Comparison of ENCODE assay signal across 14 cellular contexts in genomic region chr6:2943564-2943955, GRCh38. TPM values are rescaled to one million over a fixed set of nuclear protein-coding genes. Genes with fewer than 3 reads are reported as not detected.
A peak's percentile ranks its signal among the peaks of the same experiment; 100 is the strongest.
DNase-seq lines count a peak whose midpoint lies in the region; ATAC-seq, FAIRE-seq and TF ChIP-seq lines count a peak whose summit lies in the region.
"Had no signal": no experiment of that assay in that cellular context is flagged by ENCODE, and none has a peak within 500 bp of the region (broad histone marks: within the 10 kb centered on the region; RNA-seq: fewer than 3 reads in every experiment).

No MANE protein-coding gene starts in this region.

- no peaks in the 10 kb centered on the region for H3K36me3 ChIP-seq in BLaER1
- H3K36me3 ChIP-seq in Caco-2 (ENCODE audit: control insufficient read depth, insufficient read depth, low read length), result no peaks in the 10 kb centered on the region; the same call in 1 of the 2 replicates

- H3K9ac ChIP-seq in BLaER1, result peak overlapping the region; percentile 6; the same call in 1 of the 2 replicates

- H3K4me1 Mint-ChIP-seq in Caco-2 (ENCODE audit: low read depth, unreplicated experiment), result peaks cover 30% of the 10 kb centered on the region
- peaks cover 26% of the 10 kb centered on the region for H3K4me1 Mint-ChIP-seq in activated naive CD8-positive, alpha-beta T cell treated with anti-CD3 and anti-CD28 coated beads, Interleukin-2, amount 10 ng/mL, durations not matched to agents 7 days and 5 days
- H3K4me1 Mint-ChIP-seq in naive thymus-derived CD8-positive, alpha-beta T cell, result peaks cover 31 to 58% (median 50%) of the 10 kb centered on the region in 4 donors

- H3K27ac Mint-ChIP-seq in Caco-2 (ENCODE audit: unreplicated experiment), result peak overlapping the region; percentile 93
- H3K27ac Mint-ChIP-seq in activated naive CD8-positive, alpha-beta T cell treated with anti-CD3 and anti-CD28 coated beads, Interleukin-2, amount 10 ng/mL, durations not matched to agents 7 days and 5 days, result peak overlapping the region; percentile 93
- H3K27ac Mint-ChIP-seq in naive thymus-derived CD8-positive, alpha-beta T cell, result peak overlapping the region; percentile 90 to 99 (median 94)

- H3K4me1 ChIP-seq in BLaER1, result peaks cover 58% of the 10 kb centered on the region
- H3K4me1 ChIP-seq in Caco-2, result peaks cover 36% of the 10 kb centered on the region

- peak overlapping the region; percentile 73 for H3K4me3 Mint-ChIP-seq in Caco-2 (ENCODE audit: unreplicated experiment)
- peak overlapping the region; percentile 78 for H3K4me3 Mint-ChIP-seq in activated naive CD8-positive, alpha-beta T cell treated with anti-CD3 and anti-CD28 coated beads, Interleukin-2, amount 10 ng/mL, durations not matched to agents 7 days and 5 days
- H3K4me3 Mint-ChIP-seq in naive thymus-derived CD8-positive, alpha-beta T cell, result peak overlapping the region; percentile 77 to 93 (median 81)

- intact Hi-C loops in Caco-2 (cut with micrococcal nuclease; ENCODE audit: unreplicated experiment), result loop anchor here (1.0 kb wide), 1 partner anchor 45 kb away; no protein-coding TSS in a partner anchor

- DNase-seq in Caco-2 (peak in 1 of 2 experiments; percentile 32), GM12891 (ENCODE audit: insufficient read length, low spot score) (no peak), DMS79 treated with DMSO at 0.1 percent for 48 hours (lab: John Stamatoyannopoulos, UW) (no peak), H4 (ENCODE audit: low spot score) (no peak)
- no peak for DNase-seq in activated naive CD8-positive, alpha-beta T cell treated with anti-CD3 and anti-CD28 coated beads, Interleukin-2, amount 10 ng/mL, durations not matched to agents 7 days and 5 days
- no peak for DNase-seq in naive thymus-derived CD8-positive, alpha-beta T cell
- DNase-seq: Calu3; caudate nucleus; hypothalamus; NCI-H345; stimulated activated CD4-positive, alpha-beta T cell treated with anti-CD3 and anti-CD28 coated beads, Interleukin-4, amount 100 ng/mL, for 24 hours had no signal

- H3K36me3 Mint-ChIP-seq in Caco-2 (ENCODE audit: insufficient read depth, unreplicated experiment), result peaks cover 11% of the 10 kb centered on the region
- peaks cover 35% of the 10 kb centered on the region for H3K36me3 Mint-ChIP-seq in activated naive CD8-positive, alpha-beta T cell treated with anti-CD3 and anti-CD28 coated beads, Interleukin-2, amount 10 ng/mL, durations not matched to agents 7 days and 5 days
- peaks cover 4 to 17% (median 14%) of the 10 kb centered on the region in 3 donors for H3K36me3 Mint-ChIP-seq in naive thymus-derived CD8-positive, alpha-beta T cell

- H3K27me3 Mint-ChIP-seq in Caco-2 (ENCODE audit: insufficient read depth, unreplicated experiment), result no peaks in the 10 kb centered on the region
- H3K27me3 Mint-ChIP-seq in activated naive CD8-positive, alpha-beta T cell treated with anti-CD3 and anti-CD28 coated beads, Interleukin-2, amount 10 ng/mL, durations not matched to agents 7 days and 5 days, result no peaks in the 10 kb centered on the region
- H3K27me3 Mint-ChIP-seq in naive thymus-derived CD8-positive, alpha-beta T cell, result no peaks in the 10 kb centered on the region

- H3K9me3 Mint-ChIP-seq in Caco-2 (ENCODE audit: unreplicated experiment), result no peaks in the 10 kb centered on the region
- H3K9me3 Mint-ChIP-seq in activated naive CD8-positive, alpha-beta T cell treated with anti-CD3 and anti-CD28 coated beads, Interleukin-2, amount 10 ng/mL, durations not matched to agents 7 days and 5 days, result peaks cover 7% of the 10 kb centered on the region
- H3K9me3 Mint-ChIP-seq in naive thymus-derived CD8-positive, alpha-beta T cell, result peaks cover 0 to 10% (median 3%) of the 10 kb centered on the region in 9 donors

- H3K4me3 ChIP-seq in BLaER1 (0 out of 2 replicates have a peak overlapping the region, but pooled peaks have one; percentile 21), Caco-2 (ENCODE audit: low read depth, low read length) (no peak overlapping the region)

- TF ChIP-seq CTCF in Caco-2 (IDR thresholded peaks at IDR 0.05; ENCODE audit: insufficient read depth in 1 of 2, low read depth in 1 of 2, low read length in 1 of 2, severe bottlenecking in 1 of 2, unreplicated experiment in 1 of 2), result no peak

- H4K20me1 ChIP-seq in BLaER1, result no peaks in the 10 kb centered on the region

- POLR2A ChIA-PET in Caco-2 (lab: Charles Lee), result interaction anchor here (0.6 to 1.2 kb wide), 5 partner anchors 45 to 433 kb away, joined by 3 to 8 read pairs (median 4); partner anchors contain the start of gene NQO2
- POLR2A ChIA-PET in activated naive CD8-positive, alpha-beta T cell treated with anti-CD3 and anti-CD28 coated beads, Interleukin-2, amount 10 ng/mL, durations not matched to agents 7 days and 5 days (lab: Charles Lee), result interaction anchor here (0.7 to 1.9 kb wide), 9 partner anchors 9 to 97 kb away, joined by 3 to 9 read pairs (median 4); partner anchors contain the start of gene SERPINB6
- POLR2A ChIA-PET in naive thymus-derived CD8-positive, alpha-beta T cell (lab: Charles Lee), result interaction anchor here (1.0 to 17.1 kb wide), 16 partner anchors 8 to 175 kb away, joined by 3 to 497 read pairs (median 13); partner anchors contain the start of genes BPHL, RIPK1, SERPINB1 and SERPINB6

- no peak for TF ChIP-seq POLR2A in GM12891 (IDR thresholded peaks at IDR 0.05; ENCODE audit: low read depth, low read length)

- CTCF ChIA-PET in Caco-2 (lab: Charles Lee), result interaction anchor here (0.6 to 2.6 kb wide), 5 partner anchors 9 to 809 kb away, joined by 3 to 11 read pairs (median 5); no protein-coding TSS in a partner anchor

- 0 out of 2 replicates have a peak overlapping the region, but pooled peaks have one; percentile 31 for H3K27ac ChIP-seq in BLaER1

- H3K4me2 ChIP-seq in BLaER1, result peak overlapping the region; percentile 68

- H3K9me3 ChIP-seq in BLaER1, result no peaks in the 10 kb centered on the region
- H3K9me3 ChIP-seq in Caco-2, result no peaks in the 10 kb centered on the region

- no TSS peak for BruUV-seq in Caco-2 (replicated peaks; lab: Mats Ljungman, UMichigan)

- no peak for FAIRE-seq in GM12891 (lab: Jason Lieb, UNC)
- FAIRE-seq: TTC549 had no signal

- ATAC-seq in activated naive CD8-positive, alpha-beta T cell treated with anti-CD3 and anti-CD28 coated beads, Interleukin-2, amount 10 ng/mL, durations not matched to agents 7 days and 5 days (ENCODE audit: low read depth), result no peak
- no peak for ATAC-seq in naive thymus-derived CD8-positive, alpha-beta T cell
- no peak for ATAC-seq in GM18858 (IDR thresholded peaks at IDR 0.05; ENCODE audit: unreplicated experiment)

- no peaks in the 10 kb centered on the region for H3K27me3 ChIP-seq in BLaER1
- H3K27me3 ChIP-seq in Caco-2 (replicated peaks; ENCODE audit: control insufficient read depth, insufficient read depth, low read length), result no peaks in the 10 kb centered on the region

TF ChIP-seq in GM12891, 5 proteins besides CTCF, POLR2A, EP300 and RAD21:
- TF ChIP-seq PAX5 (IDR thresholded peaks at IDR 0.05; ENCODE audit: insufficient read depth, low read length, severe bottlenecking), result no peak
- no peak for TF ChIP-seq POU2F2 (IDR thresholded peaks at IDR 0.05; ENCODE audit: low read depth, low read length)
- no peak for TF ChIP-seq POLR2AphosphoS5 (IDR thresholded peaks at IDR 0.05; ENCODE audit: low read depth, low read length)
- TF ChIP-seq TAF1 (IDR thresholded peaks at IDR 0.05; ENCODE audit: low read depth, low read length), result no peak
- TF ChIP-seq SPI1 (IDR thresholded peaks at IDR 0.05; ENCODE audit: low read depth, low read length), result no peak
TF ChIP-seq in GM12891: peak in this region for 0.

RNA-seq across cellular contexts. Expression of gene SERPINB6, which starts 27.8 kb away (rescaled TPM):
- 57.0 and 60.0 TPM in 2 replicates for total RNA-seq in Caco-2 (2022)
- total RNA-seq in activated naive CD8-positive, alpha-beta T cell treated with anti-CD3 and anti-CD28 coated beads, Interleukin-2, amount 10 ng/mL, durations not matched to agents 7 days and 5 days, result 10 to 100 TPM; 85.3 to 85.6 TPM
- total RNA-seq in naive thymus-derived CD8-positive, alpha-beta T cell, result 100 to 1,000 TPM; 125 to 134 TPM
- 100 to 1,000 TPM; 128 to 152 (median 141) TPM for polyA plus RNA-seq in naive thymus-derived CD8-positive, alpha-beta T cell
- polyA plus RNA-seq in GM12891 (2012; ENCODE audit: low read depth, missing spikeins), result 1.7 TPM
- total RNA-seq in H4 (2014; rRNA removed; shearing (Covaris generic)), result 107 and 115 TPM in 2 replicates

RNA-seq across cellular contexts. Expression of gene SERPINB9, which starts 40.5 kb away (rescaled TPM):
- 3.1 and 3.5 TPM in 2 replicates for total RNA-seq in Caco-2 (2022)
- total RNA-seq in activated naive CD8-positive, alpha-beta T cell treated with anti-CD3 and anti-CD28 coated beads, Interleukin-2, amount 10 ng/mL, durations not matched to agents 7 days and 5 days, result 10 to 100 TPM; 56.4 to 56.8 TPM
- 10 to 100 TPM; 56.6 to 57.1 TPM for total RNA-seq in naive thymus-derived CD8-positive, alpha-beta T cell
- polyA plus RNA-seq in naive thymus-derived CD8-positive, alpha-beta T cell, result 10 to 100 TPM; 29.9 to 37.2 (median 35.0) TPM
- polyA plus RNA-seq in GM12891 (2012; ENCODE audit: low read depth, missing spikeins), result 5.6 TPM
- total RNA-seq in H4 (2014; rRNA removed; shearing (Covaris generic)), result not detected in 2 replicates

RNA-seq across cellular contexts. Expression of gene NQO2, which starts 56.1 kb away (rescaled TPM):
- 35.8 and 37.2 TPM in 2 replicates for total RNA-seq in Caco-2 (2022)
- 10 to 100 TPM; 17.0 to 17.5 TPM for total RNA-seq in activated naive CD8-positive, alpha-beta T cell treated with anti-CD3 and anti-CD28 coated beads, Interleukin-2, amount 10 ng/mL, durations not matched to agents 7 days and 5 days
- 10 to 100 TPM; 21.0 to 21.4 TPM for total RNA-seq in naive thymus-derived CD8-positive, alpha-beta T cell
- 10 to 100 TPM; 37.9 to 48.1 (median 39.0) TPM for polyA plus RNA-seq in naive thymus-derived CD8-positive, alpha-beta T cell
- 0.63 TPM for polyA plus RNA-seq in GM12891 (2012; ENCODE audit: low read depth, missing spikeins)
- 119 and 124 TPM in 2 replicates for total RNA-seq in H4 (2014; rRNA removed; shearing (Covaris generic))

Comparison
In these comparisons a context has a peak if more than half of its experiments do, and no peak if none do; other contexts are left out.
1. RNA of gene SERPINB9, which starts 40.5 kb away (total RNA-seq): 56.6 to 57.1 TPM in naive thymus-derived CD8-positive, alpha-beta T cell and 56.4 to 56.8 TPM in activated naive CD8-positive, alpha-beta T cell treated with anti-CD3 and anti-CD28 coated beads, Interleukin-2, amount 10 ng/mL, durations not matched to agents 7 days and 5 days; 3.1 to 3.5 TPM in Caco-2 and not detected in H4; every median in the first group is over 10 times any median in the second.
2. Peak in every context shown above with its lines, with median percentiles within 50 percentile points of each other: H3K27ac Mint-ChIP-seq and H3K4me3 Mint-ChIP-seq.